In the genomic region with DNA sequence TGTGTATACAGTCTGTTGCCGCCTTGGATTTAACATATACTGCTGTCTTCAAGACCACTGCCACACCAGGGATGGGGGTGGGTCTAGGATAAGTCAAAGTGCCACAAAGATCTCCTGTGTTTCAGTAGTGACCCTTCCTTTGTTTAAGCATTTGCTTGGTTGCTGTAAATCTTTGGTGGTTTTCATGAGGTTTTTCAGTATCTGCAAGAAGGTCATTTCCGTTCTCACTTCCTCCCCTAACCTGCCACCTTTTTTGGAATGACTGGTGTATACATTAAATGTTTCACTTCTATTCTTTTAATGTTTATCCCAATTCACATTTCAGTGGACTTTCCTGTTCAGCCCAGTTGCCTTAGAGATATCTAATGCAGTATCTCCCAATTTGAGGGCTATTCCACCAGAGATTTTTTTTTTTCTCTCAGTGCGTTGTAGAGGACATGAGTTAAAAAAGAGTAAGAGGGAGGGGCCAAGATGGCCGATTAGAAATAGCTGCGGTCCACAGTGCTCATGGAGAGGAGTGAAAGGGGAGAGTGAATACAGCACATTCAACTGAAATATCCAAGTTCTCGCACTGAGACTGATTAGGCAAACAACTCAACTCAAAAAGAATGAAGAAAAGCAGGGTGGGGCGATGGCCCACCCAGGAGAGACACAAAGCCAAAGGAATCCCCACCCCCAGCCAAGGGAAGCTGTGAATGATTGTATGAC, we compare ENCODE assay signal across 1 cellular context.
TF ChIP-seq lines count a peak whose summit lies in the region.

No MANE protein-coding gene starts in this region.

TF ChIP-seq in GM12878, 131 proteins besides CTCF, POLR2A, EP300 and RAD21 (continued from another document and continues in another):
- TF ChIP-seq, protein P1, sequence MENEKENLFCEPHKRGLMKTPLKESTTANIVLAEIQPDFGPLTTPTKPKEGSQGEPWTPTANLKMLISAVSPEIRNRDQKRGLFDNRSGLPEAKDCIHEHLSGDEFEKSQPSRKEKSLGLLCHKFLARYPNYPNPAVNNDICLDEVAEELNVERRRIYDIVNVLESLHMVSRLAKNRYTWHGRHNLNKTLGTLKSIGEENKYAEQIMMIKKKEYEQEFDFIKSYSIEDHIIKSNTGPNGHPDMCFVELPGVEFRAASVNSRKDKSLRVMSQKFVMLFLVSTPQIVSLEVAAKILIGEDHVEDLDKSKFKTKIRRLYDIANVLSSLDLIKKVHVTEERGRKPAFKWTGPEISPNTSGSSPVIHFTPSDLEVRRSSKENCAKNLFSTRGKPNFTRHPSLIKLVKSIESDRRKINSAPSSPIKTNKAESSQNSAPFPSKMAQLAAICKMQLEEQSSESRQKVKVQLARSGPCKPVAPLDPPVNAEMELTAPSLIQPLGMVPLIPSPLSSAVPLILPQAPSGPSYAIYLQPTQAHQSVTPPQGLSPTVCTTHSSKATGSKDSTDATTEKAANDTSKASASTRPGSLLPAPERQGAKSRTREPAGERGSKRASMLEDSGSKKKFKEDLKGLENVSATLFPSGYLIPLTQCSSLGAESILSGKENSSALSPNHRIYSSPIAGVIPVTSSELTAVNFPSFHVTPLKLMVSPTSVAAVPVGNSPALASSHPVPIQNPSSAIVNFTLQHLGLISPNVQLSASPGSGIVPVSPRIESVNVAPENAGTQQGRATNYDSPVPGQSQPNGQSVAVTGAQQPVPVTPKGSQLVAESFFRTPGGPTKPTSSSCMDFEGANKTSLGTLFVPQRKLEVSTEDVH (IDR thresholded peaks at IDR 0.05; ENCODE audit: low read depth, partially characterized antibody), result no peak
- TF ChIP-seq MYB (IDR thresholded peaks at IDR 0.05; ENCODE audit: borderline replicate concordance, low read depth, low read length), result no peak
- TF ChIP-seq TCF12 (IDR thresholded peaks at IDR 0.05; ENCODE audit: low read depth, low read length), result no peak
- no peak for TF ChIP-seq TCF7 (IDR thresholded peaks at IDR 0.05; ENCODE audit: borderline replicate concordance)
- TF ChIP-seq, protein P2, sequence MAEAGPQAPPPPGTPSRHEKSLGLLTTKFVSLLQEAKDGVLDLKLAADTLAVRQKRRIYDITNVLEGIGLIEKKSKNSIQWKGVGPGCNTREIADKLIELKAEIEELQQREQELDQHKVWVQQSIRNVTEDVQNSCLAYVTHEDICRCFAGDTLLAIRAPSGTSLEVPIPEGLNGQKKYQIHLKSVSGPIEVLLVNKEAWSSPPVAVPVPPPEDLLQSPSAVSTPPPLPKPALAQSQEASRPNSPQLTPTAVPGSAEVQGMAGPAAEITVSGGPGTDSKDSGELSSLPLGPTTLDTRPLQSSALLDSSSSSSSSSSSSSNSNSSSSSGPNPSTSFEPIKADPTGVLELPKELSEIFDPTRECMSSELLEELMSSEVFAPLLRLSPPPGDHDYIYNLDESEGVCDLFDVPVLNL (IDR thresholded peaks at IDR 0.05; ENCODE audit: low read depth, low read length), result no peak
- no peak for TF ChIP-seq RCOR1 (conservative IDR thresholded peaks at IDR 0.05; ENCODE audit: low read depth, low read length)
- TF ChIP-seq, protein P3, sequence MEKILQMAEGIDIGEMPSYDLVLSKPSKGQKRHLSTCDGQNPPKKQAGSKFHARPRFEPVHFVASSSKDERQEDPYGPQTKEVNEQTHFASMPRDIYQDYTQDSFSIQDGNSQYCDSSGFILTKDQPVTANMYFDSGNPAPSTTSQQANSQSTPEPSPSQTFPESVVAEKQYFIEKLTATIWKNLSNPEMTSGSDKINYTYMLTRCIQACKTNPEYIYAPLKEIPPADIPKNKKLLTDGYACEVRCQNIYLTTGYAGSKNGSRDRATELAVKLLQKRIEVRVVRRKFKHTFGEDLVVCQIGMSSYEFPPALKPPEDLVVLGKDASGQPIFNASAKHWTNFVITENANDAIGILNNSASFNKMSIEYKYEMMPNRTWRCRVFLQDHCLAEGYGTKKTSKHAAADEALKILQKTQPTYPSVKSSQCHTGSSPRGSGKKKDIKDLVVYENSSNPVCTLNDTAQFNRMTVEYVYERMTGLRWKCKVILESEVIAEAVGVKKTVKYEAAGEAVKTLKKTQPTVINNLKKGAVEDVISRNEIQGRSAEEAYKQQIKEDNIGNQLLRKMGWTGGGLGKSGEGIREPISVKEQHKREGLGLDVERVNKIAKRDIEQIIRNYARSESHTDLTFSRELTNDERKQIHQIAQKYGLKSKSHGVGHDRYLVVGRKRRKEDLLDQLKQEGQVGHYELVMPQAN (conservative IDR thresholded peaks at IDR 0.05), result no peak
- no peak for TF ChIP-seq TCF3 (IDR thresholded peaks at IDR 0.05; ENCODE audit: borderline replicate concordance, insufficient read depth, low read depth, low read length)
- no peak for TF ChIP-seq NBN (IDR thresholded peaks at IDR 0.05)
- TF ChIP-seq SMAD5 (IDR thresholded peaks at IDR 0.05; ENCODE audit: low read depth), result no peak
- no peak for TF ChIP-seq HDAC2 (IDR thresholded peaks at IDR 0.05)
- no peak for TF ChIP-seq ASH2L (IDR thresholded peaks at IDR 0.05; ENCODE audit: borderline replicate concordance, low read depth)
- peak; percentile 69; the same call in 1 of the 2 replicates for TF ChIP-seq ATF7 (IDR thresholded peaks at IDR 0.05; ENCODE audit: low read depth)
- no peak for TF ChIP-seq NFXL1 (IDR thresholded peaks at IDR 0.05; ENCODE audit: borderline replicate concordance)
- no peak for TF ChIP-seq KLF5 (IDR thresholded peaks at IDR 0.05; ENCODE audit: partially characterized antibody)
- TF ChIP-seq CREB1 (IDR thresholded peaks at IDR 0.05; ENCODE audit: low read depth), result peak; percentile 51; the same call in 1 of the 2 replicates
- TF ChIP-seq, protein P4, sequence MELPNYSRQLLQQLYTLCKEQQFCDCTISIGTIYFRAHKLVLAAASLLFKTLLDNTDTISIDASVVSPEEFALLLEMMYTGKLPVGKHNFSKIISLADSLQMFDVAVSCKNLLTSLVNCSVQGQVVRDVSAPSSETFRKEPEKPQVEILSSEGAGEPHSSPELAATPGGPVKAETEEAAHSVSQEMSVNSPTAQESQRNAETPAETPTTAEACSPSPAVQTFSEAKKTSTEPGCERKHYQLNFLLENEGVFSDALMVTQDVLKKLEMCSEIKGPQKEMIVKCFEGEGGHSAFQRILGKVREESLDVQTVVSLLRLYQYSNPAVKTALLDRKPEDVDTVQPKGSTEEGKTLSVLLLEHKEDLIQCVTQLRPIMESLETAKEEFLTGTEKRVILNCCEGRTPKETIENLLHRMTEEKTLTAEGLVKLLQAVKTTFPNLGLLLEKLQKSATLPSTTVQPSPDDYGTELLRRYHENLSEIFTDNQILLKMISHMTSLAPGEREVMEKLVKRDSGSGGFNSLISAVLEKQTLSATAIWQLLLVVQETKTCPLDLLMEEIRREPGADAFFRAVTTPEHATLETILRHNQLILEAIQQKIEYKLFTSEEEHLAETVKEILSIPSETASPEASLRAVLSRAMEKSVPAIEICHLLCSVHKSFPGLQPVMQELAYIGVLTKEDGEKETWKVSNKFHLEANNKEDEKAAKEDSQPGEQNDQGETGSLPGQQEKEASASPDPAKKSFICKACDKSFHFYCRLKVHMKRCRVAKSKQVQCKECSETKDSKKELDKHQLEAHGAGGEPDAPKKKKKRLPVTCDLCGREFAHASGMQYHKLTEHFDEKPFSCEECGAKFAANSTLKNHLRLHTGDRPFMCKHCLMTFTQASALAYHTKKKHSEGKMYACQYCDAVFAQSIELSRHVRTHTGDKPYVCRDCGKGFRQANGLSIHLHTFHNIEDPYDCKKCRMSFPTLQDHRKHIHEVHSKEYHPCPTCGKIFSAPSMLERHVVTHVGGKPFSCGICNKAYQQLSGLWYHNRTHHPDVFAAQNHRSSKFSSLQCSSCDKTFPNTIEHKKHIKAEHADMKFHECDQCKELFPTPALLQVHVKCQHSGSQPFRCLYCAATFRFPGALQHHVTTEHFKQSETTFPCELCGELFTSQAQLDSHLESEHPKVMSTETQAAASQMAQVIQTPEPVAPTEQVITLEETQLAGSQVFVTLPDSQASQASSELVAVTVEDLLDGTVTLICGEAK (IDR thresholded peaks at IDR 0.05; ENCODE audit: borderline replicate concordance), result no peak
- TF ChIP-seq NRF1 (conservative IDR thresholded peaks at IDR 0.05; ENCODE audit: low read depth, low read length), result no peak
- TF ChIP-seq, protein P5, sequence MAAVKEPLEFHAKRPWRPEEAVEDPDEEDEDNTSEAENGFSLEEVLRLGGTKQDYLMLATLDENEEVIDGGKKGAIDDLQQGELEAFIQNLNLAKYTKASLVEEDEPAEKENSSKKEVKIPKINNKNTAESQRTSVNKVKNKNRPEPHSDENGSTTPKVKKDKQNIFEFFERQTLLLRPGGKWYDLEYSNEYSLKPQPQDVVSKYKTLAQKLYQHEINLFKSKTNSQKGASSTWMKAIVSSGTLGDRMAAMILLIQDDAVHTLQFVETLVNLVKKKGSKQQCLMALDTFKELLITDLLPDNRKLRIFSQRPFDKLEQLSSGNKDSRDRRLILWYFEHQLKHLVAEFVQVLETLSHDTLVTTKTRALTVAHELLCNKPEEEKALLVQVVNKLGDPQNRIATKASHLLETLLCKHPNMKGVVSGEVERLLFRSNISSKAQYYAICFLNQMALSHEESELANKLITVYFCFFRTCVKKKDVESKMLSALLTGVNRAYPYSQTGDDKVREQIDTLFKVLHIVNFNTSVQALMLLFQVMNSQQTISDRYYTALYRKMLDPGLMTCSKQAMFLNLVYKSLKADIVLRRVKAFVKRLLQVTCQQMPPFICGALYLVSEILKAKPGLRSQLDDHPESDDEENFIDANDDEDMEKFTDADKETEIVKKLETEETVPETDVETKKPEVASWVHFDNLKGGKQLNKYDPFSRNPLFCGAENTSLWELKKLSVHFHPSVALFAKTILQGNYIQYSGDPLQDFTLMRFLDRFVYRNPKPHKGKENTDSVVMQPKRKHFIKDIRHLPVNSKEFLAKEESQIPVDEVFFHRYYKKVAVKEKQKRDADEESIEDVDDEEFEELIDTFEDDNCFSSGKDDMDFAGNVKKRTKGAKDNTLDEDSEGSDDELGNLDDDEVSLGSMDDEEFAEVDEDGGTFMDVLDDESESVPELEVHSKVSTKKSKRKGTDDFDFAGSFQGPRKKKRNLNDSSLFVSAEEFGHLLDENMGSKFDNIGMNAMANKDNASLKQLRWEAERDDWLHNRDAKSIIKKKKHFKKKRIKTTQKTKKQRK (IDR thresholded peaks at IDR 0.05; ENCODE audit: low read depth, low read length), result no peak
- TF ChIP-seq RELA (IDR thresholded peaks at IDR 0.05; ENCODE audit: borderline replicate concordance, partially characterized antibody), result no peak
- TF ChIP-seq, protein P6, sequence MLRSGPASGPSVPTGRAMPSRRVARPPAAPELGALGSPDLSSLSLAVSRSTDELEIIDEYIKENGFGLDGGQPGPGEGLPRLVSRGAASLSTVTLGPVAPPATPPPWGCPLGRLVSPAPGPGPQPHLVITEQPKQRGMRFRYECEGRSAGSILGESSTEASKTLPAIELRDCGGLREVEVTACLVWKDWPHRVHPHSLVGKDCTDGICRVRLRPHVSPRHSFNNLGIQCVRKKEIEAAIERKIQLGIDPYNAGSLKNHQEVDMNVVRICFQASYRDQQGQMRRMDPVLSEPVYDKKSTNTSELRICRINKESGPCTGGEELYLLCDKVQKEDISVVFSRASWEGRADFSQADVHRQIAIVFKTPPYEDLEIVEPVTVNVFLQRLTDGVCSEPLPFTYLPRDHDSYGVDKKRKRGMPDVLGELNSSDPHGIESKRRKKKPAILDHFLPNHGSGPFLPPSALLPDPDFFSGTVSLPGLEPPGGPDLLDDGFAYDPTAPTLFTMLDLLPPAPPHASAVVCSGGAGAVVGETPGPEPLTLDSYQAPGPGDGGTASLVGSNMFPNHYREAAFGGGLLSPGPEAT (IDR thresholded peaks at IDR 0.05; ENCODE audit: low read depth), result 0 out of 2 replicates have a peak, but pooled peaks have one; percentile 65
- TF ChIP-seq SREBF2 (IDR thresholded peaks at IDR 0.05; ENCODE audit: low read length), result no peak
- TF ChIP-seq STAT1 (conservative IDR thresholded peaks at IDR 0.05), result no peak
- no peak for TF ChIP-seq MXI1 (IDR thresholded peaks at IDR 0.05; ENCODE audit: low read depth, low read length)
- TF ChIP-seq RUNX3 (IDR thresholded peaks at IDR 0.05; ENCODE audit: low read length), result peak; percentile 98
- TF ChIP-seq POLR2AphosphoS2 (IDR thresholded peaks at IDR 0.05; ENCODE audit: low read depth, low read length), result no peak
- peak; percentile 79; the same call in 1 of the 2 replicates for TF ChIP-seq IRF4 (IDR thresholded peaks at IDR 0.05; ENCODE audit: low read depth, low read length)
- TF ChIP-seq, protein P7, sequence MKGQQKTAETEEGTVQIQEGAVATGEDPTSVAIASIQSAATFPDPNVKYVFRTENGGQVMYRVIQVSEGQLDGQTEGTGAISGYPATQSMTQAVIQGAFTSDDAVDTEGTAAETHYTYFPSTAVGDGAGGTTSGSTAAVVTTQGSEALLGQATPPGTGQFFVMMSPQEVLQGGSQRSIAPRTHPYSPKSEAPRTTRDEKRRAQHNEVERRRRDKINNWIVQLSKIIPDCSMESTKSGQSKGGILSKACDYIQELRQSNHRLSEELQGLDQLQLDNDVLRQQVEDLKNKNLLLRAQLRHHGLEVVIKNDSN (IDR thresholded peaks at IDR 0.05; ENCODE audit: borderline replicate concordance, extremely low read length, insufficient read depth, low read depth, low read length), result no peak
- TF ChIP-seq BCL11A (IDR thresholded peaks at IDR 0.05; ENCODE audit: low read depth, low read length), result peak; percentile 84
- TF ChIP-seq FOXK2 (IDR thresholded peaks at IDR 0.05), result no peak
- no peak for TF ChIP-seq NR2C2 (IDR thresholded peaks at IDR 0.05; ENCODE audit: borderline replicate concordance, control insufficient read depth, insufficient read length, low read depth)
- TF ChIP-seq PML (IDR thresholded peaks at IDR 0.05; ENCODE audit: low read length), result peak; percentile 59; the same call in 1 of the 2 replicates
- no peak for TF ChIP-seq LARP7 (IDR thresholded peaks at IDR 0.05)
- TF ChIP-seq ZNF622 (IDR thresholded peaks at IDR 0.05), result no peak
- TF ChIP-seq EED (IDR thresholded peaks at IDR 0.05; ENCODE audit: low read depth), result peak; percentile 82
- TF ChIP-seq ZNF217 (IDR thresholded peaks at IDR 0.05), result no peak
- no peak; a peak in 1 of 4 replicates for TF ChIP-seq BHLHE40 (IDR thresholded peaks at IDR 0.05; ENCODE audit: borderline replicate concordance in 1 of 2, low read depth in 2 of 2, low read length in 1 of 2)
- no peak for TF ChIP-seq TBL1XR1 (IDR thresholded peaks at IDR 0.05; ENCODE audit: low read depth, low read length)
- TF ChIP-seq ZNF274 (IDR thresholded peaks at IDR 0.05; ENCODE audit: insufficient read depth, insufficient read length), result no peak
- TF ChIP-seq, protein P8, sequence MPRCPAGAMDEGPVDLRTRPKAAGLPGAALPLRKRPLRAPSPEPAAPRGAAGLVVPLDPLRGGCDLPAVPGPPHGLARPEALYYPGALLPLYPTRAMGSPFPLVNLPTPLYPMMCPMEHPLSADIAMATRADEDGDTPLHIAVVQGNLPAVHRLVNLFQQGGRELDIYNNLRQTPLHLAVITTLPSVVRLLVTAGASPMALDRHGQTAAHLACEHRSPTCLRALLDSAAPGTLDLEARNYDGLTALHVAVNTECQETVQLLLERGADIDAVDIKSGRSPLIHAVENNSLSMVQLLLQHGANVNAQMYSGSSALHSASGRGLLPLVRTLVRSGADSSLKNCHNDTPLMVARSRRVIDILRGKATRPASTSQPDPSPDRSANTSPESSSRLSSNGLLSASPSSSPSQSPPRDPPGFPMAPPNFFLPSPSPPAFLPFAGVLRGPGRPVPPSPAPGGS (IDR thresholded peaks at IDR 0.05; ENCODE audit: borderline replicate concordance, insufficient read depth, low read depth, low read length, poor library complexity, severe bottlenecking), result no peak
